Comparison of ENCODE assay signal across 18 cellular contexts in genomic region chr1:55063562-55063942, GRCh38. TPM values are rescaled to one million over a fixed set of nuclear protein-coding genes. Genes with fewer than 3 reads are reported as not detected.
"Had no signal": no experiment of that assay in that cellular context is flagged by ENCODE, and none has a peak within 500 bp of the region (broad histone marks: within the 10 kb centered on the region; RNA-seq: fewer than 3 reads in every experiment).

No MANE protein-coding gene starts in this region.

- H3K36me3 ChIP-seq: breast epithelium, uterus had no signal

- DNase-seq: activated naive CD4-positive, alpha-beta T cell treated with anti-CD3 and anti-CD28 coated beads for 36 hours; activated naive CD8-positive, alpha-beta T cell treated with anti-CD3 and anti-CD28 coated beads, Interleukin-2, amount 50 U/mL, for 24 hours; effector memory CD8-positive, alpha-beta T cell; midbrain; naive B cell; retina; stimulated activated CD4-positive, alpha-beta T cell treated with anti-CD3 and anti-CD28 coated beads, Interleukin-15, amount 100 ng/mL, for 24 hours; stimulated activated CD4-positive, alpha-beta T cell treated with anti-CD3 and anti-CD28 coated beads, Interleukin-4, amount 100 ng/mL, for 1 hour; stimulated activated naive B cell treated with anti-CD40 and anti-IgM and Interleukin-4, amounts not matched to agents 10 μg/mL and 1 μg/mL and 100 μg/mL, for 72 hours; tibial artery; uterus had no signal

- H3K4me1 ChIP-seq: uterus had no signal

- H3K27ac ChIP-seq: parathyroid adenoma, uterus had no signal

- H3K9ac ChIP-seq: parathyroid adenoma had no signal

- H3K27me3 ChIP-seq: breast epithelium, heart left ventricle, tibial artery, uterus had no signal

- H3K9me3 ChIP-seq: breast epithelium, heart left ventricle, tibial artery, uterus had no signal

- H2AFZ ChIP-seq: parathyroid adenoma had no signal

- H3K4me3 ChIP-seq: breast epithelium, heart left ventricle, tibial artery, uterus had no signal

- ATAC-seq: activated naive CD8-positive, alpha-beta T cell treated with anti-CD3 and anti-CD28 coated beads, Interleukin-2, amount 50 U/mL, for 24 hours; activated T-helper 17 cell treated with anti-CD3 and anti-CD28 coated beads, Interleukin-2, amount 50 U/mL, for 72 hours; effector memory CD8-positive, alpha-beta T cell had no signal

RNA-seq across cellular contexts. Expression of gene PCSK9, which starts 24.2 kb away (rescaled TPM):
- total RNA-seq: activated CD8-positive, alpha-beta memory T cell treated with anti-CD3 and anti-CD28 coated beads for 36 hours; activated naive CD4-positive, alpha-beta T cell treated with anti-CD3 and anti-CD28 coated beads for 36 hours; activated T-helper 17 cell treated with anti-CD3 and anti-CD28 coated beads, Interleukin-2, amount 50 U/mL, for 72 hours; dermis blood vessel endothelial cell; lung microvascular endothelial cell had no signal
